8 cellular contexts compared by ENCODE assay signal in genomic region chr22:26169312-26170111, GRCh38. TPM values are rescaled to one million over a fixed set of nuclear protein-coding genes. Genes with fewer than 3 reads are reported as not detected.
DNase-seq lines count a peak whose midpoint lies in the region; ATAC-seq, FAIRE-seq and TF ChIP-seq lines count a peak whose summit lies in the region.

Gene SEZ6L (plus strand): TSS chr22:26169462. CDS start chr22:26169670, 208 bp downstream.

- no peak for FAIRE-seq in kidney (lab: Jason Lieb, UNC)

- H3K36me3 ChIP-seq in kidney (ENCODE audit: control insufficient read depth in 1 of 2, insufficient read depth in 2 of 2, low read length in 2 of 2): no peaks in the 10 kb centered on the region

- H3K9ac ChIP-seq in kidney (ENCODE audit: low read length in 2 of 2): no peak within 1 kb of the TSS

- no peaks in the 10 kb centered on the region for H3K9me3 ChIP-seq in kidney (ENCODE audit: control insufficient read depth in 1 of 2, low read length in 2 of 2)

- intact Hi-C loops in kidney (cut with DNase I): no loop called here

- H3K9me3 Mint-ChIP-seq in endothelial cell (ENCODE audit: unreplicated experiment): no peaks in the 10 kb centered on the region
- no peaks in the 10 kb centered on the region for H3K9me3 Mint-ChIP-seq in neural crest cell

- H3K27ac Mint-ChIP-seq in endothelial cell (ENCODE audit: unreplicated experiment) (no peak within 1 kb of the TSS), neural crest cell (ENCODE audit: unreplicated experiment) (no peak within 1 kb of the TSS)

- DNase-seq in CD1c-positive myeloid dendritic cell (ENCODE audit: extremely low spot score): peak; percentile 49
- DNase-seq in NCI-H146 treated with DMSO at 0.1 percent for 48 hours (lab: John Stamatoyannopoulos, UW; ENCODE audit: unreplicated experiment): peak; percentile 34
- DNase-seq in endothelial cell (ENCODE audit: low spot score): peak; percentile 47
- peak; percentile 42 for DNase-seq in neural crest cell (ENCODE audit: low read depth, low spot score)
- no peak for DNase-seq in kidney
- DNase-seq in SW 1271 (lab: John Stamatoyannopoulos, UW): no peak

- no peaks in the 10 kb centered on the region for H3K36me3 Mint-ChIP-seq in endothelial cell (ENCODE audit: low read depth, unreplicated experiment)
- no peaks in the 10 kb centered on the region for H3K36me3 Mint-ChIP-seq in neural crest cell (ENCODE audit: low read depth)

- H3K27ac ChIP-seq in kidney (ENCODE audit: low read depth in 2 of 2, low read length in 2 of 2): no peak within 1 kb of the TSS

- no peak for ATAC-seq in HG02870 (IDR thresholded peaks at IDR 0.05; ENCODE audit: unreplicated experiment)
- no peak for ATAC-seq in HG03442 (IDR thresholded peaks at IDR 0.05; ENCODE audit: unreplicated experiment)

- H3K4me1 ChIP-seq in kidney (ENCODE audit: control insufficient read depth in 1 of 2, insufficient read depth in 1 of 2, low read depth in 1 of 2, low read length in 2 of 2): peaks cover 0 to 4% of the 10 kb centered on the region in 2 donors

- peaks cover 4% of the 10 kb centered on the region for H3K27me3 Mint-ChIP-seq in endothelial cell (ENCODE audit: unreplicated experiment)
- H3K27me3 Mint-ChIP-seq in neural crest cell (ENCODE audit: low read depth): peaks cover 93% of the 10 kb centered on the region

- peaks cover 12% of the 10 kb centered on the region for H3K4me1 Mint-ChIP-seq in endothelial cell (ENCODE audit: unreplicated experiment)
- peaks cover 5% of the 10 kb centered on the region for H3K4me1 Mint-ChIP-seq in neural crest cell

- no peak within 1 kb of the TSS for H3K4me3 ChIP-seq in kidney (ENCODE audit: low read length in 2 of 2)

- H3K4me3 Mint-ChIP-seq in endothelial cell (ENCODE audit: unreplicated experiment) (peak within 1 kb of the TSS; percentile 88), neural crest cell (peak within 1 kb of the TSS; percentile 82)

- TF ChIP-seq CTCF in endothelial cell (IDR thresholded peaks at IDR 0.05; ENCODE audit: unreplicated experiment) (no peak), neural crest cell (conservative IDR thresholded peaks at IDR 0.05) (no peak), kidney (IDR thresholded peaks at IDR 0.05; ENCODE audit: borderline replicate concordance, extremely low read depth, insufficient read depth) (no peak)

RNA-seq across cellular contexts. Expression of gene SEZ6L, which starts in this region (rescaled TPM):
- total RNA-seq in endothelial cell (ENCODE audit: unreplicated experiment) (1.2 TPM), neural crest cell (1.6 and 1.7 TPM in 2 replicates), kidney (0.19 TPM)
- 0.09 TPM for polyA plus RNA-seq in kidney (ENCODE audit: insufficient read depth, low read depth, low replicate concordance)

Comparison
In these comparisons a context has a peak if more than half of its experiments do, and no peak if none do; other contexts are left out.
1. DNase-seq: peak in CD1c-positive myeloid dendritic cell (single experiment), NCI-H146 treated with DMSO at 0.1 percent for 48 hours (single experiment), endothelial cell (single experiment) and neural crest cell (single experiment); none in kidney (single experiment) and SW 1271 (0 of 2).